ENCODE assay signal across 11 cellular contexts in genomic region chr5:72517961-72518690, GRCh38. TPM values are rescaled to one million over a fixed set of nuclear protein-coding genes. Genes with fewer than 3 reads are reported as not detected.
A peak's percentile ranks its signal among the peaks of the same experiment; 100 is the strongest.
DNase-seq lines count a peak whose midpoint lies in the region; ATAC-seq and TF ChIP-seq lines count a peak whose summit lies in the region.
"Had no signal": no experiment of that assay in that cellular context is flagged by ENCODE, and none has a peak within 500 bp of the region (broad histone marks: within the 10 kb centered on the region; RNA-seq: fewer than 3 reads in every experiment).

No MANE protein-coding gene starts in this region.

- peaks cover 27% of the 10 kb centered on the region for H3K27me3 Mint-ChIP-seq in activated CD8-positive, alpha-beta memory T cell treated with anti-CD3 and anti-CD28 coated beads, Interleukin-2, amount 10 ng/mL, durations not matched to agents 7 days and 5 days

- no peaks in the 10 kb centered on the region for H3K9me3 Mint-ChIP-seq in activated CD8-positive, alpha-beta memory T cell treated with anti-CD3 and anti-CD28 coated beads, Interleukin-2, amount 10 ng/mL, durations not matched to agents 7 days and 5 days (ENCODE audit: low read depth)

- DNase-seq in EH (ENCODE audit: low read depth) (peak; percentile 81), SKM-1 treated with dmso at 0.1 percent for 144 hours (lab: John Stamatoyannopoulos, UW; ENCODE audit: unreplicated experiment) (peak; percentile 83), Right ventricle myocardium superior (peak; percentile 74), pons (ENCODE audit: low spot score) (peak; percentile 64), NCI-H2081 treated with DMSO at 0.1 percent for 48 hours (lab: John Stamatoyannopoulos, UW) (no peak), colonic mucosa (no peak)
- no peak for DNase-seq in activated CD8-positive, alpha-beta memory T cell treated with anti-CD3 and anti-CD28 coated beads, Interleukin-2, amount 10 ng/mL, durations not matched to agents 7 days and 5 days
- DNase-seq: mesenchymal stem cell had no signal

- H3K9ac ChIP-seq in colonic mucosa (ENCODE audit: low read depth in 2 of 2, low read length in 2 of 2), result no peak overlapping the region

- ATAC-seq in Right ventricle myocardium superior (ENCODE audit: poor library complexity) (peak; percentile 78), GM21381 (IDR thresholded peaks at IDR 0.05; ENCODE audit: unreplicated experiment) (no peak)
- ATAC-seq in activated CD8-positive, alpha-beta memory T cell treated with anti-CD3 and anti-CD28 coated beads, Interleukin-2, amount 10 ng/mL, durations not matched to agents 7 days and 5 days, result no peak
- ATAC-seq: Panc1 had no signal

- H3K4me1 ChIP-seq in colonic mucosa, result no peaks in the 10 kb centered on the region

- no peaks in the 10 kb centered on the region for H3K36me3 ChIP-seq in colonic mucosa

- CTCF ChIA-PET in activated CD8-positive, alpha-beta memory T cell treated with anti-CD3 and anti-CD28 coated beads, Interleukin-2, amount 10 ng/mL, durations not matched to agents 7 days and 5 days (lab: Charles Lee), result no interaction called here

- intact Hi-C loops in Right ventricle myocardium superior (cut with DNase I), result loop anchor here (5.0 to 10.0 kb wide), 2 partner anchors 53 to 141 kb away; no protein-coding TSS in a partner anchor
- intact Hi-C loops in colonic mucosa (cut with DNase I), result no loop called here

- H3K27me3 ChIP-seq in colonic mucosa, result no peaks in the 10 kb centered on the region

- no peak overlapping the region for H3K4me3 ChIP-seq in colonic mucosa

- TF ChIP-seq CTCF in colonic mucosa (IDR thresholded peaks at IDR 0.05), result no peak

- no peaks in the 10 kb centered on the region for H3K36me3 Mint-ChIP-seq in activated CD8-positive, alpha-beta memory T cell treated with anti-CD3 and anti-CD28 coated beads, Interleukin-2, amount 10 ng/mL, durations not matched to agents 7 days and 5 days

- no peak overlapping the region for H3K27ac Mint-ChIP-seq in activated CD8-positive, alpha-beta memory T cell treated with anti-CD3 and anti-CD28 coated beads, Interleukin-2, amount 10 ng/mL, durations not matched to agents 7 days and 5 days

- no peak overlapping the region for H3K27ac ChIP-seq in colonic mucosa
- H3K27ac ChIP-seq: C4-2B had no signal

- H3K4me1 Mint-ChIP-seq in activated CD8-positive, alpha-beta memory T cell treated with anti-CD3 and anti-CD28 coated beads, Interleukin-2, amount 10 ng/mL, durations not matched to agents 7 days and 5 days, result no peaks in the 10 kb centered on the region

- H3K9me3 ChIP-seq in colonic mucosa, result no peaks in the 10 kb centered on the region

- no peak overlapping the region for H3K4me3 Mint-ChIP-seq in activated CD8-positive, alpha-beta memory T cell treated with anti-CD3 and anti-CD28 coated beads, Interleukin-2, amount 10 ng/mL, durations not matched to agents 7 days and 5 days

RNA-seq across cellular contexts. Expression of gene ZNF366, which starts 10.9 kb away (rescaled TPM):
- total RNA-seq in Right ventricle myocardium superior (8.0 TPM), colonic mucosa (under 1 TPM; 0.45 to 0.47 TPM)
- total RNA-seq in activated CD8-positive, alpha-beta memory T cell treated with anti-CD3 and anti-CD28 coated beads, Interleukin-2, amount 10 ng/mL, durations not matched to agents 7 days and 5 days, result not detected

Comparison
In these comparisons a context has a peak if more than half of its experiments do, and no peak if none do; other contexts are left out.
1. DNase-seq: peak in EH (single experiment), SKM-1 treated with dmso at 0.1 percent for 144 hours (single experiment), Right ventricle myocardium superior (single experiment) and pons (single experiment); none in NCI-H2081 treated with DMSO at 0.1 percent for 48 hours (single experiment), colonic mucosa (single experiment) and activated CD8-positive, alpha-beta memory T cell treated with anti-CD3 and anti-CD28 coated beads, Interleukin-2, amount 10 ng/mL, durations not matched to agents 7 days and 5 days (single experiment).